ENCODE assay signal across 21 cellular contexts in genomic region chr11:101444164-101444563, GRCh38.
A peak's percentile ranks its signal among the peaks of the same experiment; 100 is the strongest.
DNase-seq lines count a peak whose midpoint lies in the region; ATAC-seq and TF ChIP-seq lines count a peak whose summit lies in the region.
"Had no signal": no experiment of that assay in that cellular context is flagged by ENCODE, and none has a peak within 500 bp of the region (broad histone marks: within the 10 kb centered on the region; RNA-seq: fewer than 3 reads in every experiment).

No MANE protein-coding gene starts in this region.

- no peak overlapping the region for H3K4me2 ChIP-seq in osteoblast (ENCODE audit: insufficient read depth, low read length)

- H2AFZ ChIP-seq in osteoblast (ENCODE audit: low read length), result no peak overlapping the region

- no peaks in the 10 kb centered on the region for H3K79me2 ChIP-seq in osteoblast (ENCODE audit: insufficient read depth, low read length)

- H4K20me1 ChIP-seq in osteoblast (ENCODE audit: insufficient read depth, low read length), result no peaks in the 10 kb centered on the region

- H3K36me3 ChIP-seq in MG63 (no peaks in the 10 kb centered on the region), osteoblast (ENCODE audit: insufficient read depth, low read length) (no peaks in the 10 kb centered on the region)
- H3K36me3 ChIP-seq in effector memory CD4-positive, alpha-beta T cell (ENCODE audit: control insufficient read depth, insufficient read depth, low read length), result no peaks in the 10 kb centered on the region
- H3K36me3 ChIP-seq: thoracic aorta had no signal

- no peaks in the 10 kb centered on the region for H3K9me3 ChIP-seq in MG63
- no peaks in the 10 kb centered on the region for H3K9me3 ChIP-seq in osteoblast (ENCODE audit: low read depth, low read length)
- H3K9me3 ChIP-seq in effector memory CD4-positive, alpha-beta T cell (ENCODE audit: control insufficient read depth, low read length), result no peaks in the 10 kb centered on the region
- H3K9me3 ChIP-seq: thoracic aorta had no signal

- H3K27me3 ChIP-seq in MG63 (no peaks in the 10 kb centered on the region), osteoblast (ENCODE audit: insufficient read depth, low read length) (no peaks in the 10 kb centered on the region)
- H3K27me3 ChIP-seq in effector memory CD4-positive, alpha-beta T cell (replicated peaks; ENCODE audit: control insufficient read depth, insufficient read depth, low read length, poor library complexity, severe bottlenecking), result no peaks in the 10 kb centered on the region

- no peak for TF ChIP-seq CTCF in osteoblast (IDR thresholded peaks at IDR 0.05; ENCODE audit: extremely low read depth, low read depth, low read length)

- no peak overlapping the region for H3K27ac ChIP-seq in osteoblast (ENCODE audit: low read depth, low read length)
- H3K27ac ChIP-seq in effector memory CD4-positive, alpha-beta T cell (ENCODE audit: insufficient read depth, low read length, poor library complexity, severe bottlenecking), result no peak overlapping the region
- H3K27ac ChIP-seq: dorsolateral prefrontal cortex had no signal

- DNase-seq in EH (ENCODE audit: low read depth) (peak; percentile 45), MG63 (peak; percentile 22), dermis blood vessel endothelial cell (peak; percentile 3), myocyte (ENCODE audit: low read depth) (peak; percentile 18), osteoblast (ENCODE audit: insufficient read length, low spot score, missing footprints) (no peak), NCI-H187 (lab: John Stamatoyannopoulos, UW) (no peak)
- no peak for DNase-seq in effector memory CD4-positive, alpha-beta T cell
- DNase-seq: activated CD4-positive, alpha-beta T cell treated with anti-CD3 and anti-CD28 coated beads, Interleukin-2, amount 10 ng/mL, durations not matched to agents 24 days and 14 days; CD4-positive, alpha-beta T cell; DMS79 treated with DMSO at 0.1 percent for 48 hours; dorsolateral prefrontal cortex; HFFc6; Karpas-422; NCI-H1436 treated with DMSO at 0.1 percent for 48 hours; T-helper 1 cell had no signal

- no peak overlapping the region for H3K4me3 ChIP-seq in MG63
- H3K4me3 ChIP-seq in osteoblast (ENCODE audit: insufficient read depth, low read length), result no peak overlapping the region
- H3K4me3 ChIP-seq in effector memory CD4-positive, alpha-beta T cell (ENCODE audit: insufficient read depth, low read depth, low read length, poor library complexity, severe bottlenecking), result no peak overlapping the region
- H3K4me3 ChIP-seq: dorsolateral prefrontal cortex, thoracic aorta had no signal

- no peak for ATAC-seq in GM21447 (IDR thresholded peaks at IDR 0.05; ENCODE audit: unreplicated experiment)
- ATAC-seq: activated T-helper 17 cell treated with anti-CD3 and anti-CD28 coated beads, Interleukin-2, amount 50 U/mL, for 72 hours; left lobe of liver; Right ventricle myocardium inferior; stimulated activated effector memory CD8-positive, alpha-beta T cell treated with anti-CD3 and anti-CD28 coated beads, Interleukin-12 subunit alpha, Interleukin-12 subunit beta, amount 100 ng/mL, for 72 hours had no signal

- H3K4me1 ChIP-seq in osteoblast (ENCODE audit: insufficient read depth, low read length), result peaks cover 69% of the 10 kb centered on the region
- no peaks in the 10 kb centered on the region for H3K4me1 ChIP-seq in effector memory CD4-positive, alpha-beta T cell (ENCODE audit: control insufficient read depth, insufficient read depth, low read length, poor library complexity, severe bottlenecking)

Comparison
In these comparisons a context has a peak if more than half of its experiments do, and no peak if none do; other contexts are left out.
1. DNase-seq: peak in EH (single experiment), MG63 (single experiment), dermis blood vessel endothelial cell (single experiment) and myocyte (single experiment); none in osteoblast (single experiment), NCI-H187 (0 of 2) and effector memory CD4-positive, alpha-beta T cell (0 of 3).